Comparison of ENCODE assay signal across 8 cellular contexts in the genomic region with DNA sequence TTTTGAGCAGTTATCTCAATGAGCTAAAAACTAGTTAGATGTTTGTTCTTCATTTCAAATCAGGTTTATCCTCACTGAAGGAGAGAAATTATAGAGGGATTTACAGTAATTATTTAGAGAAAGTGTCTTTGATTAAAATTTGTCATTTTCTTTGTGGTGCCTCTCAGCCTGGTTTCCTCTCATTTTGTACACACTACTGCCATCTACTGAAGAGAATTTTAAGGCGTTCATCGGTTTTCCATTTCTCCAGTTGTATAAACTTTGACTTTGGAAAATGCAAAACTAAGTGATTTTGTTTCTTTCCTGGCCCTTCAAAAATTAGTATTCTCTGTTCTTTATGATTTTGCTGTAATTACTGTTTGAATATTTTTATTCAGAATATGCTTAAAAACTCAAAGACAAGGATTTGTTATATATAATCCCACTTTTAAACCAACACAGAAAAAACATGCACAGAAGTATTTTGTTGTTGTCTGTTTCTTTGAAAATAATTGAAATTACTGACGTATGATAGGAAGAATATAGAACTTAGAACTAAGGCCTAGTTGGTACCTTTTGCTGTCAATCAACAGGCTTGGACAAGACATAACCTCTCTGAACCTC. TPM values are rescaled to one million over a fixed set of nuclear protein-coding genes. Genes with fewer than 3 reads are reported as not detected.
A peak's percentile ranks its signal among the peaks of the same experiment; 100 is the strongest.
DNase-seq lines count a peak whose midpoint lies in the region; ATAC-seq and TF ChIP-seq lines count a peak whose summit lies in the region.

No MANE protein-coding gene starts in this region.

- H3K27ac ChIP-seq in DOHH2 (ENCODE audit: low read depth, low read length) (no peak overlapping the region), ascending aorta (no peak overlapping the region)

- H3K4me2 ChIP-seq in DOHH2 (ENCODE audit: low read length), result no peak overlapping the region
- H3K4me2 ChIP-seq in Loucy (ENCODE audit: low read depth, low read length, poor library complexity, severe bottlenecking), result no peak overlapping the region

- POLR2A ChIA-PET in activated CD4-positive, alpha-beta T cell treated with anti-CD3 and anti-CD28 coated beads for 36 hours (lab: Charles Lee), result no interaction called here

- H3K4me1 ChIP-seq in DOHH2 (ENCODE audit: control insufficient read depth, low read length) (no peaks in the 10 kb centered on the region), Loucy (ENCODE audit: insufficient read depth, low read length, poor library complexity, severe bottlenecking) (peaks cover 14% of the 10 kb centered on the region), ascending aorta (no peaks in the 10 kb centered on the region)

- H3K36me3 ChIP-seq in DOHH2 (ENCODE audit: control insufficient read depth, low read length) (no peaks in the 10 kb centered on the region), Loucy (ENCODE audit: insufficient read depth, low read length) (no peaks in the 10 kb centered on the region), ascending aorta (no peaks in the 10 kb centered on the region)

- no peak overlapping the region for H3K4me3 Mint-ChIP-seq in activated CD4-positive, alpha-beta T cell treated with anti-CD3 and anti-CD28 coated beads for 36 hours

- TF ChIP-seq CTCF in DOHH2 (IDR thresholded peaks at IDR 0.05; ENCODE audit: low read depth, low read length, poor library complexity, severe bottlenecking), result peak; percentile 53
- peak; percentile 86 for TF ChIP-seq CTCF in Loucy (conservative IDR thresholded peaks at IDR 0.05; ENCODE audit: low read length)
- TF ChIP-seq CTCF in ascending aorta (IDR thresholded peaks at IDR 0.05), result peak in 2 of 3 experiments; percentile 27 to 44

- no peak for DNase-seq in ascending aorta (ENCODE audit: low spot score in 2 of 2)
- peak; percentile 66 for DNase-seq in left kidney (ENCODE audit: low read depth, low spot score)
- DNase-seq in GM19238 (ENCODE audit: insufficient read length, low spot score), result no peak
- DNase-seq in activated CD4-positive, alpha-beta T cell treated with anti-CD3 and anti-CD28 coated beads for 36 hours, result no peak

- ATAC-seq in GM21367 (IDR thresholded peaks at IDR 0.05; ENCODE audit: unreplicated experiment) (no peak), HG02588 (IDR thresholded peaks at IDR 0.05; ENCODE audit: unreplicated experiment) (no peak)
- ATAC-seq in activated CD4-positive, alpha-beta T cell treated with anti-CD3 and anti-CD28 coated beads for 36 hours, result no peak

- H3K4me3 ChIP-seq in DOHH2 (ENCODE audit: low read length) (no peak overlapping the region), Loucy (ENCODE audit: low read length, poor library complexity, severe bottlenecking) (no peak overlapping the region), ascending aorta (no peak overlapping the region)

- no peaks in the 10 kb centered on the region for H3K4me1 Mint-ChIP-seq in activated CD4-positive, alpha-beta T cell treated with anti-CD3 and anti-CD28 coated beads for 36 hours

- H4K20me1 ChIP-seq in DOHH2 (ENCODE audit: control insufficient read depth, insufficient read depth, low read depth, low read length) (no peaks in the 10 kb centered on the region), Loucy (ENCODE audit: insufficient read depth, low read length, poor library complexity, severe bottlenecking) (no peaks in the 10 kb centered on the region)

- CTCF ChIA-PET in activated CD4-positive, alpha-beta T cell treated with anti-CD3 and anti-CD28 coated beads for 36 hours (lab: Charles Lee), result no interaction called here

- H3K9ac ChIP-seq in Loucy (ENCODE audit: low read depth, low read length, poor library complexity, severe bottlenecking), result no peak overlapping the region

- no peaks in the 10 kb centered on the region for H3K9me3 Mint-ChIP-seq in activated CD4-positive, alpha-beta T cell treated with anti-CD3 and anti-CD28 coated beads for 36 hours (ENCODE audit: low read depth)

- no peak overlapping the region for H3K27ac Mint-ChIP-seq in activated CD4-positive, alpha-beta T cell treated with anti-CD3 and anti-CD28 coated beads for 36 hours

- peak overlapping the region; percentile 24; the same call in 1 of the 2 replicates for H2AFZ ChIP-seq in Loucy (ENCODE audit: low read length)

- no peaks in the 10 kb centered on the region for H3K9me3 ChIP-seq in DOHH2 (ENCODE audit: control insufficient read depth, insufficient read depth, low read length)
- no peaks in the 10 kb centered on the region for H3K9me3 ChIP-seq in Loucy (ENCODE audit: insufficient read depth, low read depth, low read length)
- no peaks in the 10 kb centered on the region for H3K9me3 ChIP-seq in ascending aorta

- intact Hi-C loops in ascending aorta (cut with DNase I), result loop anchor here (5.0 kb wide), 1 partner anchor 560 kb away; no protein-coding TSS in a partner anchor
- intact Hi-C loops in activated CD4-positive, alpha-beta T cell treated with anti-CD3 and anti-CD28 coated beads for 36 hours (cut with DNase I, micrococcal nuclease), result loop anchor here (2.0 to 10.0 kb wide), 4 partner anchors 458 to 558 kb away; a partner anchor contains a TSS

- peaks cover 2% of the 10 kb centered on the region for H3K27me3 Mint-ChIP-seq in activated CD4-positive, alpha-beta T cell treated with anti-CD3 and anti-CD28 coated beads for 36 hours

- H3F3A ChIP-seq in DOHH2 (ENCODE audit: control insufficient read depth, insufficient read depth) (no peaks in the 10 kb centered on the region), Loucy (ENCODE audit: low read depth) (no peaks in the 10 kb centered on the region)

- H3K36me3 Mint-ChIP-seq in activated CD4-positive, alpha-beta T cell treated with anti-CD3 and anti-CD28 coated beads for 36 hours (ENCODE audit: low read depth), result no peaks in the 10 kb centered on the region

- H3K9me2 ChIP-seq in DOHH2 (replicated peaks; ENCODE audit: control insufficient read depth, low read length) (no peaks in the 10 kb centered on the region), Loucy (replicated peaks; ENCODE audit: low read depth, low read length) (no peaks in the 10 kb centered on the region)

- no peaks in the 10 kb centered on the region for H3K27me3 ChIP-seq in DOHH2 (ENCODE audit: control insufficient read depth, low read length)
- H3K27me3 ChIP-seq in Loucy (ENCODE audit: insufficient read depth, low read length, poor library complexity, severe bottlenecking), result no peaks in the 10 kb centered on the region
- no peaks in the 10 kb centered on the region for H3K27me3 ChIP-seq in ascending aorta

- no peaks in the 10 kb centered on the region for H3K79me2 ChIP-seq in DOHH2 (ENCODE audit: control insufficient read depth, low read length)
- no peaks in the 10 kb centered on the region for H3K79me2 ChIP-seq in Loucy (ENCODE audit: insufficient read depth, low read length)

RNA-seq across cellular contexts. Expression of a gene that starts 34.4 kb away (rescaled TPM):
- 5.5 TPM for total RNA-seq in ascending aorta
- 1 to 10 TPM in 1 of 2 experiments, under 1 TPM in 1; 0.49 to 1.0 TPM for total RNA-seq in activated CD4-positive, alpha-beta T cell treated with anti-CD3 and anti-CD28 coated beads for 36 hours

Comparison
In these comparisons a context has a peak if more than half of its experiments do, and no peak if none do; other contexts are left out.
1. CTCF ChIP-seq: peak in every context shown above with its lines; median percentile 86 in Loucy; 53 in DOHH2; 36 in ascending aorta.